Comparison of ENCODE assay signal across 19 cellular contexts in genomic region chr2:27729198-27729597, GRCh38. TPM values are rescaled to one million over a fixed set of nuclear protein-coding genes. Genes with fewer than 3 reads are reported as not detected.
DNase-seq lines count a peak whose midpoint lies in the region; ATAC-seq, FAIRE-seq and TF ChIP-seq lines count a peak whose summit lies in the region.
"Had no signal": no experiment of that assay in that cellular context is flagged by ENCODE, and none has a peak within 500 bp of the region (broad histone marks: within the 10 kb centered on the region; RNA-seq: fewer than 3 reads in every experiment).

No MANE protein-coding gene starts in this region.

- no peaks in the 10 kb centered on the region for H3K9me3 ChIP-seq in kidney (ENCODE audit: control insufficient read depth in 1 of 2, low read length in 2 of 2)
- H3K9me3 ChIP-seq: thoracic aorta had no signal

- TF ChIP-seq CTCF in Calu3 (IDR thresholded peaks at IDR 0.05; ENCODE audit: unreplicated experiment) = no peak
- TF ChIP-seq CTCF in kidney (IDR thresholded peaks at IDR 0.05; ENCODE audit: borderline replicate concordance, extremely low read depth, insufficient read depth) = no peak
- TF ChIP-seq CTCF in natural killer cell (IDR thresholded peaks at IDR 0.05) = no peak
- TF ChIP-seq CTCF in GM13977 (IDR thresholded peaks at IDR 0.05; ENCODE audit: extremely low read depth, insufficient read depth, missing control alignments) = no peak
- no peak for TF ChIP-seq CTCF in endothelial cell (IDR thresholded peaks at IDR 0.05; ENCODE audit: unreplicated experiment)

- H3K27me3 Mint-ChIP-seq in Calu3 (ENCODE audit: unreplicated experiment) (no peaks in the 10 kb centered on the region), natural killer cell (ENCODE audit: low read depth in 2 of 2) (no peaks in the 10 kb centered on the region), endothelial cell (ENCODE audit: unreplicated experiment) (peaks cover 1% of the 10 kb centered on the region)
- H3K27me3 Mint-ChIP-seq: activated naive CD4-positive, alpha-beta T cell treated with anti-CD3 and anti-CD28 coated beads, Interleukin-2, amount 10 ng/mL, durations not matched to agents 7 days and 5 days had no signal

- peak overlapping the region; percentile 79 to 88 for H3K27ac ChIP-seq in kidney (ENCODE audit: low read depth in 2 of 2, low read length in 2 of 2)
- H3K27ac ChIP-seq: thoracic aorta had no signal

- peaks cover 42% of the 10 kb centered on the region for H3K4me1 Mint-ChIP-seq in Calu3 (ENCODE audit: low read depth, unreplicated experiment)
- H3K4me1 Mint-ChIP-seq in natural killer cell = peaks cover 0 to 4% of the 10 kb centered on the region in 2 donors
- H3K4me1 Mint-ChIP-seq in endothelial cell (ENCODE audit: unreplicated experiment) = peaks cover 40% of the 10 kb centered on the region
- H3K4me1 Mint-ChIP-seq: neural crest cell had no signal

- H3K4me3 Mint-ChIP-seq in Calu3 (ENCODE audit: low read depth, unreplicated experiment) (no peak overlapping the region), natural killer cell (no peak overlapping the region), endothelial cell (ENCODE audit: unreplicated experiment) (no peak overlapping the region)
- H3K4me3 Mint-ChIP-seq: activated naive CD4-positive, alpha-beta T cell treated with anti-CD3 and anti-CD28 coated beads, Interleukin-2, amount 10 ng/mL, durations not matched to agents 7 days and 5 days; neural crest cell had no signal

- no TSS peak for BruUV-seq in Calu3 (replicated peaks; lab: Mats Ljungman, UMichigan)

- in situ Hi-C loops in GM13977 (cut with MboI; ENCODE audit: low pct_unique_long_range_greater_than_20kb, low sequenced_read_pairs, unreplicated experiment) = no loop called here

- ATAC-seq in natural killer cell = no peak

- CTCF ChIA-PET in Calu3 (lab: Charles Lee) = no interaction called here

- H3K27ac Mint-ChIP-seq in Calu3 (ENCODE audit: unreplicated experiment) (peak overlapping the region; percentile 83), natural killer cell (no peak overlapping the region), endothelial cell (ENCODE audit: unreplicated experiment) (no peak overlapping the region)
- H3K27ac Mint-ChIP-seq: activated naive CD4-positive, alpha-beta T cell treated with anti-CD3 and anti-CD28 coated beads, Interleukin-2, amount 10 ng/mL, durations not matched to agents 7 days and 5 days had no signal

- peak overlapping the region in 1 of 2 donors; percentile 43 for H3K9ac ChIP-seq in kidney (ENCODE audit: low read length in 2 of 2)

- intact Hi-C loops in Calu3 (cut with micrococcal nuclease; ENCODE audit: unreplicated experiment) (no loop called here), kidney (cut with DNase I) (no loop called here), natural killer cell (cut with micrococcal nuclease) (no loop called here)

- H3K36me3 Mint-ChIP-seq in Calu3 (ENCODE audit: insufficient read depth, unreplicated experiment) (no peaks in the 10 kb centered on the region), natural killer cell (no peaks in the 10 kb centered on the region), endothelial cell (ENCODE audit: low read depth, unreplicated experiment) (no peaks in the 10 kb centered on the region)
- H3K36me3 Mint-ChIP-seq: activated naive CD4-positive, alpha-beta T cell treated with anti-CD3 and anti-CD28 coated beads, Interleukin-2, amount 10 ng/mL, durations not matched to agents 7 days and 5 days had no signal

- H3K9me3 Mint-ChIP-seq in Calu3 (ENCODE audit: low read depth, unreplicated experiment) (no peaks in the 10 kb centered on the region), natural killer cell (no peaks in the 10 kb centered on the region), endothelial cell (ENCODE audit: unreplicated experiment) (no peaks in the 10 kb centered on the region)
- H3K9me3 Mint-ChIP-seq: neural crest cell had no signal

- no peak overlapping the region for H3K4me3 ChIP-seq in kidney (ENCODE audit: low read length in 2 of 2)
- H3K4me3 ChIP-seq: thoracic aorta had no signal

- peaks cover 37 to 39% of the 10 kb centered on the region in 2 donors for H3K4me1 ChIP-seq in kidney (ENCODE audit: control insufficient read depth in 1 of 2, insufficient read depth in 1 of 2, low read depth in 1 of 2, low read length in 2 of 2)

- H3K36me3 ChIP-seq in kidney (ENCODE audit: control insufficient read depth in 1 of 2, insufficient read depth in 2 of 2, low read length in 2 of 2) = no peaks in the 10 kb centered on the region
- H3K36me3 ChIP-seq: thoracic aorta had no signal

- DNase-seq in Calu3 (no peak), RCC 7860 (ENCODE audit: low spot score) (peak; percentile 59), kidney (no peak), retina (peak; percentile 23), natural killer cell (no peak), GM13977 (ENCODE audit: low spot score) (no peak), NCI-H2227 treated with DMSO at 0.1 percent for 48 hours (lab: John Stamatoyannopoulos, UW) (no peak), endothelial cell (ENCODE audit: low spot score) (no peak)
- DNase-seq: activated naive CD4-positive, alpha-beta T cell treated with anti-CD3 and anti-CD28 coated beads, Interleukin-2, amount 10 ng/mL, durations not matched to agents 7 days and 5 days; activated T-cell treated with anti-CD3 and anti-CD28 coated beads for 4 hours; head of caudate nucleus; NCI-H1417 treated with DMSO at 0.1 percent for 48 hours; NCI-H2171; SIG-M5; stimulated activated CD4-positive, alpha-beta T cell treated with anti-CD3 and anti-CD28 coated beads, Interleukin-15, amount 100 ng/mL, for 24 hours had no signal

- FAIRE-seq in RCC 7860 (lab: Jason Lieb, UNC) (peak; percentile 32), kidney (lab: Jason Lieb, UNC) (no peak)
- FAIRE-seq: astrocyte, GM19239 had no signal

RNA-seq across cellular contexts. Expression of gene MRPL33, which starts 42.3 kb away (rescaled TPM):
- total RNA-seq in Calu3 (2022) (75.8 and 82.9 TPM in 2 replicates), kidney (107 TPM), natural killer cell (10 to 100 TPM; 21.5 to 28.5 (median 27.3) TPM), endothelial cell (ENCODE audit: unreplicated experiment) (52.0 TPM)
- polyA plus RNA-seq in kidney (ENCODE audit: insufficient read depth, low read depth, low replicate concordance) = 312 TPM

Comparison
In these comparisons a context has a peak if more than half of its experiments do, and no peak if none do; other contexts are left out.
1. DNase-seq: peak in RCC 7860 (single experiment) and retina (single experiment); none in Calu3 (single experiment), kidney (single experiment), natural killer cell (single experiment), GM13977 (single experiment), NCI-H2227 treated with DMSO at 0.1 percent for 48 hours (single experiment) and endothelial cell (single experiment).